ENCODE assay signal across 8 cellular contexts in genomic region chr2:231680284-231680991, GRCh38. TPM values are rescaled to one million over a fixed set of nuclear protein-coding genes. Genes with fewer than 3 reads are reported as not detected.
DNase-seq lines count a peak whose midpoint lies in the region; ATAC-seq and TF ChIP-seq lines count a peak whose summit lies in the region.

No MANE protein-coding gene starts in this region.

- H3K4me2 ChIP-seq in PC-9 (peak overlapping the region; percentile 93), fibroblast of lung (ENCODE audit: extremely low read depth, insufficient read depth, low read length) (peak overlapping the region; percentile 72)

- peak overlapping the region; percentile 60 for H3K4me3 ChIP-seq in PC-9
- peak overlapping the region in 2 of 4 experiments; percentile 24 to 53 for H3K4me3 ChIP-seq in fibroblast of lung (replicated peaks in 1 of 4; ENCODE audit: control extremely low read depth in 1 of 4, insufficient read depth in 1 of 4, low read depth in 3 of 4, low read length in 4 of 4)
- H3K4me3 ChIP-seq in rectal smooth muscle tissue (ENCODE audit: low read length) = peak overlapping the region; percentile 75

- peaks cover 31% of the 10 kb centered on the region; the same call in 1 of the 2 replicates for H3F3A ChIP-seq in PC-9 (ENCODE audit: insufficient read depth, low read depth)

- intact Hi-C loops in PC-9 (cut with micrococcal nuclease; ENCODE audit: unreplicated experiment) = loop anchor here (1.0 kb wide), 1 partner anchor 28 kb away; the partner anchor contains the start of gene PTMA

- TF ChIP-seq CTCF in PC-9 (conservative IDR thresholded peaks at IDR 0.05) = no peak; the same call in 1 of the 2 replicates
- TF ChIP-seq CTCF in fibroblast of lung (conservative IDR thresholded peaks at IDR 0.05 in 1 of 2, IDR thresholded peaks at IDR 0.05 in 1 of 2; ENCODE audit: low read depth in 1 of 2, low read length in 2 of 2) = no peak

- peaks cover 10% of the 10 kb centered on the region for H3K4me1 Mint-ChIP-seq in activated T-cell treated with anti-CD3 and anti-CD28 coated beads, Interleukin-2, amount 50 U/mL, for 4 hours (ENCODE audit: low read depth)

- no peaks in the 10 kb centered on the region for H3K9me3 Mint-ChIP-seq in activated T-cell treated with anti-CD3 and anti-CD28 coated beads, Interleukin-2, amount 50 U/mL, for 4 hours

- POLR2A ChIA-PET in PC-9 (lab: Charles Lee; ENCODE audit: unreplicated experiment) = interaction anchor here (0.6 kb wide), 2 partner anchors 33 to 70 kb away, joined by 10 read pairs; no protein-coding TSS in a partner anchor

- H4K20me1 ChIP-seq in PC-9 (ENCODE audit: insufficient read depth) (no peaks in the 10 kb centered on the region), fibroblast of lung (ENCODE audit: control insufficient read depth, extremely low read depth, insufficient read depth, low read length) (no peaks in the 10 kb centered on the region)

- H3K27ac ChIP-seq in PC-9 (peak overlapping the region; percentile 92), fibroblast of lung (ENCODE audit: insufficient read depth, low read length) (peak overlapping the region; percentile 48), rectal smooth muscle tissue (ENCODE audit: low read depth, low read length) (peak overlapping the region; percentile 97)

- H3K9me2 ChIP-seq in PC-9 (ENCODE audit: insufficient read depth) = no peaks in the 10 kb centered on the region

- BruUV-seq in PC-9 (replicated peaks; lab: Mats Ljungman, UMichigan) = TSS peak; percentile 66

- peaks cover 25% of the 10 kb centered on the region for H3K27me3 Mint-ChIP-seq in activated T-cell treated with anti-CD3 and anti-CD28 coated beads, Interleukin-2, amount 50 U/mL, for 4 hours (ENCODE audit: low read depth)

- H3K36me3 ChIP-seq in PC-9 (ENCODE audit: low read depth) = no peaks in the 10 kb centered on the region
- no peaks in the 10 kb centered on the region for H3K36me3 ChIP-seq in fibroblast of lung (ENCODE audit: control insufficient read depth, insufficient read depth, low read length)
- H3K36me3 ChIP-seq in rectal smooth muscle tissue (ENCODE audit: control insufficient read depth, insufficient read depth, low read length) = no peaks in the 10 kb centered on the region

- H2AFZ ChIP-seq in PC-9 (peak overlapping the region; percentile 85), fibroblast of lung (ENCODE audit: low read length) (peak overlapping the region; percentile 1)

- H3K9me3 ChIP-seq in PC-9 (ENCODE audit: insufficient read depth, low read depth) (no peaks in the 10 kb centered on the region), fibroblast of lung (ENCODE audit: control insufficient read depth, insufficient read depth, low read depth, low read length) (no peaks in the 10 kb centered on the region)

- no peaks in the 10 kb centered on the region for H3K79me2 ChIP-seq in PC-9 (ENCODE audit: low read depth)
- no peaks in the 10 kb centered on the region for H3K79me2 ChIP-seq in fibroblast of lung (ENCODE audit: control insufficient read depth, insufficient read depth, low read length)

- H3K4me3 Mint-ChIP-seq in activated T-cell treated with anti-CD3 and anti-CD28 coated beads, Interleukin-2, amount 50 U/mL, for 4 hours = peak overlapping the region; percentile 21

- no peak for DNase-seq in activated T-cell treated with anti-CD3 and anti-CD28 coated beads, Interleukin-2, amount 50 U/mL, for 4 hours
- DNase-seq in activated T-cell treated with anti-CD3 and anti-CD28 coated beads, Interleukin-2, amount 50 U/mL, for 1 hour = no peak
- DNase-seq in PC-9 (peak; percentile 64 to 84), fibroblast of lung (ENCODE audit: low read depth in 2 of 2) (no peak), germinal center (ENCODE audit: low spot score) (no peak), middle frontal gyrus (ENCODE audit: extremely low spot score, low spot score) (no peak), NCI-H748 treated with DMSO at 0.1 percent for 48 hours (lab: John Stamatoyannopoulos, UW) (no peak)

- peaks cover 24% of the 10 kb centered on the region for H3K4me1 ChIP-seq in PC-9 (replicated peaks; ENCODE audit: insufficient read depth)
- peaks cover 3% of the 10 kb centered on the region for H3K4me1 ChIP-seq in fibroblast of lung (ENCODE audit: control insufficient read depth, extremely low read depth, insufficient read depth, low read length)
- peaks cover 6% of the 10 kb centered on the region for H3K4me1 ChIP-seq in rectal smooth muscle tissue (ENCODE audit: control insufficient read depth, insufficient read depth, low read length)

- H3K36me3 Mint-ChIP-seq in activated T-cell treated with anti-CD3 and anti-CD28 coated beads, Interleukin-2, amount 50 U/mL, for 4 hours (ENCODE audit: insufficient read depth) = no peaks in the 10 kb centered on the region

- H3K27me3 ChIP-seq in PC-9 (ENCODE audit: insufficient read depth, low read depth) (no peaks in the 10 kb centered on the region), fibroblast of lung (ENCODE audit: control insufficient read depth, insufficient read depth, low read length) (no peaks in the 10 kb centered on the region), rectal smooth muscle tissue (ENCODE audit: control insufficient read depth, insufficient read depth, low read length) (no peaks in the 10 kb centered on the region)

- CTCF ChIA-PET in PC-9 (lab: Charles Lee) = interaction anchor here (1.0 to 1.2 kb wide), 2 partner anchors 34 to 41 kb away, joined by 3 to 12 read pairs; no protein-coding TSS in a partner anchor

- H3K9ac ChIP-seq in fibroblast of lung (ENCODE audit: insufficient read depth, low read length) (no peak overlapping the region), rectal smooth muscle tissue (ENCODE audit: low read length) (peak overlapping the region; percentile 19)

- ATAC-seq in activated T-cell treated with anti-CD3 and anti-CD28 coated beads, Interleukin-2, amount 50 U/mL, for 4 hours = no peak

RNA-seq across cellular contexts. Expression of gene PTMA, which starts 27.9 kb away (rescaled TPM):
- 1,000 to 10,000 TPM; 2,248 to 2,672 (median 2,390) TPM for total RNA-seq in activated T-cell treated with anti-CD3 and anti-CD28 coated beads, Interleukin-2, amount 50 U/mL, for 4 hours
- 1,200 and 1,260 TPM in 2 replicates for total RNA-seq in PC-9 (2021)
- 481 and 664 TPM in 2 replicates for total RNA-seq in fibroblast of lung
- 650 and 1,032 TPM in 2 replicates for polyA plus RNA-seq in fibroblast of lung
- polyA plus RNA-seq in fibroblast of lung (2012) = 819 and 1,107 TPM in 2 replicates
- polyA minus RNA-seq in fibroblast of lung (ENCODE audit: low replicate concordance) = 34.8 and 35.0 TPM in 2 replicates

Comparison
In these comparisons a context has a peak if more than half of its experiments do, and no peak if none do; other contexts are left out.
1. DNase-seq: peak in PC-9 (2 of 2); none in activated T-cell treated with anti-CD3 and anti-CD28 coated beads, Interleukin-2, amount 50 U/mL, for 4 hours (single experiment), activated T-cell treated with anti-CD3 and anti-CD28 coated beads, Interleukin-2, amount 50 U/mL, for 1 hour (single experiment), fibroblast of lung (0 of 2), germinal center (single experiment), middle frontal gyrus (single experiment) and NCI-H748 treated with DMSO at 0.1 percent for 48 hours (single experiment).
2. Peak in every context shown above with its lines, with median percentiles within 50 percentile points of each other: H3K27ac ChIP-seq.